In genomic region chr5:82389347-82389746, GRCh38 we compare ENCODE assay signal across 17 cellular contexts.
A peak's percentile ranks its signal among the peaks of the same experiment; 100 is the strongest.
DNase-seq lines count a peak whose midpoint lies in the region; ATAC-seq, FAIRE-seq and TF ChIP-seq lines count a peak whose summit lies in the region.
"Had no signal": no experiment of that assay in that cellular context is flagged by ENCODE, and none has a peak within 500 bp of the region (broad histone marks: within the 10 kb centered on the region; RNA-seq: fewer than 3 reads in every experiment).

No MANE protein-coding gene starts in this region.

- no peaks in the 10 kb centered on the region for H3K36me3 ChIP-seq in CD4-positive, alpha-beta memory T cell (ENCODE audit: insufficient read depth, low read length)
- H3K36me3 ChIP-seq in astrocyte (ENCODE audit: insufficient read depth, low read length) (no peaks in the 10 kb centered on the region), osteoblast (ENCODE audit: insufficient read depth, low read length) (no peaks in the 10 kb centered on the region), right lobe of liver (no peaks in the 10 kb centered on the region)
- H3K36me3 ChIP-seq: neutrophil, vagina had no signal

- H3K4me3 ChIP-seq in CD4-positive, alpha-beta memory T cell (ENCODE audit: low read length in 2 of 2), result no peak overlapping the region
- no peak overlapping the region for H3K4me3 ChIP-seq in astrocyte (ENCODE audit: insufficient read depth, low read depth, low read length)
- peak overlapping the region; percentile 29 for H3K4me3 ChIP-seq in osteoblast (ENCODE audit: insufficient read depth, low read length)
- H3K4me3 ChIP-seq in right lobe of liver, result no peak overlapping the region
- H3K4me3 ChIP-seq: vagina had no signal

- no peak for TF ChIP-seq POLR2A in right lobe of liver (IDR thresholded peaks at IDR 0.05)

- H3K4me1 Mint-ChIP-seq in CD4-positive, alpha-beta memory T cell, result peaks cover 4 to 12% (median 9%) of the 10 kb centered on the region in 4 donors
- peaks cover 46% of the 10 kb centered on the region for H3K4me1 Mint-ChIP-seq in HFFc6 (ENCODE audit: low read depth)
- peaks cover 15% of the 10 kb centered on the region for H3K4me1 Mint-ChIP-seq in astrocyte (ENCODE audit: low read depth, unreplicated experiment)
- H3K4me1 Mint-ChIP-seq: memory B cell; stimulated activated naive B cell treated with anti-CD40 and anti-IgM and Interleukin-4, amounts not matched to agents 10 μg/mL and 1 μg/mL and 100 μg/mL, for 72 hours had no signal

- H4K20me1 ChIP-seq in astrocyte (ENCODE audit: insufficient read depth, low read length) (no peaks in the 10 kb centered on the region), osteoblast (ENCODE audit: insufficient read depth, low read length) (no peaks in the 10 kb centered on the region)

- H3K27me3 ChIP-seq in CD4-positive, alpha-beta memory T cell (ENCODE audit: insufficient read depth, low read length), result no peaks in the 10 kb centered on the region
- no peaks in the 10 kb centered on the region for H3K27me3 ChIP-seq in astrocyte (ENCODE audit: insufficient read depth, low read length)
- no peaks in the 10 kb centered on the region for H3K27me3 ChIP-seq in osteoblast (ENCODE audit: insufficient read depth, low read length)
- H3K27me3 ChIP-seq in right lobe of liver, result peaks cover 0 to 4% of the 10 kb centered on the region in 2 donors
- H3K27me3 ChIP-seq: neutrophil, vagina had no signal

- peaks cover 13% of the 10 kb centered on the region for H3K4me1 ChIP-seq in CD4-positive, alpha-beta memory T cell (ENCODE audit: insufficient read depth, low read length)
- H3K4me1 ChIP-seq in astrocyte (ENCODE audit: insufficient read depth, low read length) (peaks cover 46% of the 10 kb centered on the region), osteoblast (ENCODE audit: insufficient read depth, low read length) (peaks cover 43% of the 10 kb centered on the region), right lobe of liver (peaks cover 0 to 13% (median 6%) of the 10 kb centered on the region in 4 donors)

- H3K79me2 ChIP-seq in astrocyte (ENCODE audit: insufficient read depth, low read length), result no peaks in the 10 kb centered on the region
- no peaks in the 10 kb centered on the region for H3K79me2 ChIP-seq in osteoblast (ENCODE audit: insufficient read depth, low read length)

- no peak overlapping the region for H3K27ac ChIP-seq in CD4-positive, alpha-beta memory T cell (ENCODE audit: low read depth, low read length)
- peak overlapping the region; percentile 99 for H3K27ac ChIP-seq in astrocyte (ENCODE audit: low read depth, low read length)
- H3K27ac ChIP-seq in osteoblast (ENCODE audit: low read depth, low read length), result peak overlapping the region; percentile 100
- H3K27ac ChIP-seq in right lobe of liver, result no peak overlapping the region
- H3K27ac ChIP-seq: neutrophil, vagina had no signal

- POLR2A ChIA-PET in CD4-positive, alpha-beta memory T cell (lab: Charles Lee; ENCODE audit: partially characterized antibody), result interaction anchor here (0.7 kb wide), 1 partner anchor 32 kb away, joined by 3 read pairs; no protein-coding TSS in a partner anchor

- TF ChIP-seq CTCF in HFFc6 (IDR thresholded peaks at IDR 0.05), result no peak
- TF ChIP-seq CTCF in astrocyte (IDR thresholded peaks at IDR 0.05; ENCODE audit: insufficient read depth, low read depth, low read length), result no peak
- no peak for TF ChIP-seq CTCF in osteoblast (IDR thresholded peaks at IDR 0.05; ENCODE audit: extremely low read depth, low read depth, low read length)
- no peak for TF ChIP-seq CTCF in GM10266 (IDR thresholded peaks at IDR 0.05; ENCODE audit: control insufficient read depth, insufficient read depth, low read depth, missing control alignments)
- TF ChIP-seq CTCF in right lobe of liver (IDR thresholded peaks at IDR 0.05), result no peak

- no peaks in the 10 kb centered on the region for H3K9me3 Mint-ChIP-seq in CD4-positive, alpha-beta memory T cell
- H3K9me3 Mint-ChIP-seq in HFFc6 (no peaks in the 10 kb centered on the region), astrocyte (ENCODE audit: unreplicated experiment) (peaks cover 8% of the 10 kb centered on the region)
- H3K9me3 Mint-ChIP-seq: memory B cell; stimulated activated naive B cell treated with anti-CD40 and anti-IgM and Interleukin-4, amounts not matched to agents 10 μg/mL and 1 μg/mL and 100 μg/mL, for 72 hours had no signal

- H3K9me3 ChIP-seq in CD4-positive, alpha-beta memory T cell (ENCODE audit: control insufficient read depth in 1 of 2, low read length in 2 of 2), result no peaks in the 10 kb centered on the region
- H3K9me3 ChIP-seq in astrocyte (ENCODE audit: insufficient read depth, low read depth, low read length) (no peaks in the 10 kb centered on the region), osteoblast (ENCODE audit: low read depth, low read length) (no peaks in the 10 kb centered on the region), right lobe of liver (no peaks in the 10 kb centered on the region)
- H3K9me3 ChIP-seq: neutrophil, vagina had no signal

- no peaks in the 10 kb centered on the region for H3K36me3 Mint-ChIP-seq in CD4-positive, alpha-beta memory T cell
- H3K36me3 Mint-ChIP-seq in HFFc6 (ENCODE audit: low read depth) (peaks cover 8% of the 10 kb centered on the region; the same call in 1 of the 2 replicates), astrocyte (ENCODE audit: low read depth, unreplicated experiment) (peaks cover 2% of the 10 kb centered on the region)
- H3K36me3 Mint-ChIP-seq: CD14-positive monocyte; stimulated activated naive B cell treated with anti-CD40 and anti-IgM and Interleukin-4, amounts not matched to agents 10 μg/mL and 1 μg/mL and 100 μg/mL, for 72 hours had no signal

- 84% methylated on average over 2 of the region's 2 CpGs for WGBS in right lobe of liver (ENCODE audit: insufficient coverage, low coverage, low lambda C conversion rate, missing lambda C conversion rate)

- peaks cover 0 to 5% of the 10 kb centered on the region in 2 donors for H3K27me3 Mint-ChIP-seq in CD4-positive, alpha-beta memory T cell
- H3K27me3 Mint-ChIP-seq in HFFc6 (ENCODE audit: insufficient read depth) (peaks cover 3% of the 10 kb centered on the region), astrocyte (ENCODE audit: low read depth, unreplicated experiment) (no peaks in the 10 kb centered on the region)

- peak overlapping the region; percentile 12 to 73 (median 56) for H3K4me3 Mint-ChIP-seq in CD4-positive, alpha-beta memory T cell
- H3K4me3 Mint-ChIP-seq in HFFc6 (peak overlapping the region; percentile 76), astrocyte (ENCODE audit: unreplicated experiment) (no peak overlapping the region)
- H3K4me3 Mint-ChIP-seq: CD14-positive monocyte; memory B cell; stimulated activated naive B cell treated with anti-CD40 and anti-IgM and Interleukin-4, amounts not matched to agents 10 μg/mL and 1 μg/mL and 100 μg/mL, for 72 hours had no signal

- H3K9ac ChIP-seq in astrocyte (ENCODE audit: low read length), result peak overlapping the region; percentile 85

- peak overlapping the region; percentile 72 for H3K4me2 ChIP-seq in astrocyte (ENCODE audit: low read length)
- peak overlapping the region; percentile 63 for H3K4me2 ChIP-seq in osteoblast (ENCODE audit: insufficient read depth, low read length)

- H3K27ac Mint-ChIP-seq in CD4-positive, alpha-beta memory T cell, result peak overlapping the region in 1 of 7 donors; percentile 67
- peak overlapping the region; percentile 92 for H3K27ac Mint-ChIP-seq in HFFc6
- H3K27ac Mint-ChIP-seq in astrocyte (ENCODE audit: unreplicated experiment), result no peak overlapping the region
- H3K27ac Mint-ChIP-seq: memory B cell; stimulated activated naive B cell treated with anti-CD40 and anti-IgM and Interleukin-4, amounts not matched to agents 10 μg/mL and 1 μg/mL and 100 μg/mL, for 72 hours had no signal

- FAIRE-seq in astrocyte (lab: Jason Lieb, UNC), result no peak
- FAIRE-seq: frontal cortex, H1 had no signal

- intact Hi-C loops in CD4-positive, alpha-beta memory T cell (cut with micrococcal nuclease), result no loop called here
- intact Hi-C loops in left ventricle myocardium superior (cut with micrococcal nuclease) (no loop called here), right lobe of liver (cut with DNase I) (no loop called here)

- no peak for DNase-seq in CD4-positive, alpha-beta memory T cell
- no peak for DNase-seq in HFFc6
- no peak for DNase-seq in astrocyte (ENCODE audit: low read depth)
- DNase-seq in osteoblast (ENCODE audit: insufficient read length, low spot score, missing footprints), result no peak
- no peak for DNase-seq in left ventricle myocardium superior
- no peak for DNase-seq in GM10266 (ENCODE audit: extremely low spot score)
- DNase-seq in right lobe of liver, result no peak
- DNase-seq: activated gamma-delta T cell treated with Interleukin-2 at 50 U/mL for 16 hours; NCI-H2107; NCI-H82; stimulated activated naive B cell treated with anti-CD40 and anti-IgM and Interleukin-4, amounts not matched to agents 10 μg/mL and 1 μg/mL and 100 μg/mL, for 72 hours had no signal

- ATAC-seq in left ventricle myocardium superior (no peak), right lobe of liver (no peak)
- ATAC-seq: stimulated activated naive B cell treated with anti-CD40 and anti-IgM and Interleukin-4, amounts not matched to agents 10 μg/mL and 1 μg/mL and 100 μg/mL, for 72 hours had no signal

- CTCF ChIA-PET in CD4-positive, alpha-beta memory T cell (lab: Charles Lee; ENCODE audit: partially characterized antibody), result no interaction called here

- H2AFZ ChIP-seq in astrocyte (ENCODE audit: low read depth, low read length) (no peak overlapping the region), osteoblast (ENCODE audit: low read length) (peak overlapping the region; percentile 55)

Comparison
In these comparisons a context has a peak if more than half of its experiments do, and no peak if none do; other contexts are left out.
1. H3K27ac ChIP-seq: peak in astrocyte (single experiment) and osteoblast (single experiment); none in CD4-positive, alpha-beta memory T cell (single experiment) and right lobe of liver (0 of 3).